In genomic region chr6:88616380-88616779, GRCh38 we compare ENCODE assay signal across 15 cellular contexts.
DNase-seq lines count a peak whose midpoint lies in the region; ATAC-seq and TF ChIP-seq lines count a peak whose summit lies in the region.
"Had no signal": no experiment of that assay in that cellular context is flagged by ENCODE, and none has a peak within 500 bp of the region (broad histone marks: within the 10 kb centered on the region; RNA-seq: fewer than 3 reads in every experiment).

No MANE protein-coding gene starts in this region.

- peak overlapping the region; percentile 63 for H3K4me3 ChIP-seq in OCI-LY7 (ENCODE audit: low read depth, low read length, poor library complexity, severe bottlenecking)
- H3K4me3 ChIP-seq: upper lobe of right lung had no signal

- POLR2A ChIA-PET in OCI-LY7 (lab: Charles Lee): no interaction called here

- peaks cover 54% of the 10 kb centered on the region for H3K36me3 ChIP-seq in OCI-LY7 (ENCODE audit: insufficient read depth, low read length)
- H3K36me3 ChIP-seq: upper lobe of right lung had no signal

- H3K9me3 ChIP-seq in OCI-LY7 (ENCODE audit: low read length): peaks cover 51% of the 10 kb centered on the region
- H3K9me3 ChIP-seq: upper lobe of right lung had no signal

- TF ChIP-seq POLR2A in GM18505 (IDR thresholded peaks at IDR 0.05; ENCODE audit: borderline replicate concordance, extremely low read depth, insufficient read depth, insufficient read length): no peak

- peaks cover 27% of the 10 kb centered on the region; the same call in 1 of the 2 replicates for H3K79me2 ChIP-seq in OCI-LY7 (ENCODE audit: insufficient read depth, low read depth, low read length)

- CTCF ChIA-PET in OCI-LY7 (lab: Charles Lee; ENCODE audit: unreplicated experiment): no interaction called here

- no peaks in the 10 kb centered on the region for H4K20me1 ChIP-seq in OCI-LY7 (ENCODE audit: insufficient read depth, low read length)

- intact Hi-C loops in OCI-LY7 (cut with micrococcal nuclease; ENCODE audit: unreplicated experiment): loop anchor here (1.0 to 10.0 kb wide), 5 partner anchors 116 to 1686 kb away; partner anchors contain the start of genes AKIRIN2 and PNRC1

- no peak overlapping the region; the same call in 1 of the 2 replicates for H2AFZ ChIP-seq in OCI-LY7 (ENCODE audit: low read length)

- ATAC-seq in GM18505 (IDR thresholded peaks at IDR 0.05; ENCODE audit: unreplicated experiment) (peak; percentile 60), GM19467 (IDR thresholded peaks at IDR 0.05; ENCODE audit: unreplicated experiment) (peak; percentile 53), HG02852 (IDR thresholded peaks at IDR 0.05; ENCODE audit: unreplicated experiment) (peak; percentile 61)
- ATAC-seq: upper lobe of right lung had no signal

- H3K27ac ChIP-seq in OCI-LY7 (ENCODE audit: low read depth, low read length, poor library complexity, severe bottlenecking): peak overlapping the region; percentile 95
- H3K27ac ChIP-seq: epithelial cell of prostate, upper lobe of right lung had no signal

- no peak; the same call in 1 of the 2 replicates for TF ChIP-seq CTCF in OCI-LY7 (conservative IDR thresholded peaks at IDR 0.05; ENCODE audit: low read length)

- peaks cover 88% of the 10 kb centered on the region for H3K4me1 ChIP-seq in OCI-LY7 (ENCODE audit: insufficient read depth, low read length, poor library complexity, severe bottlenecking)
- H3K4me1 ChIP-seq: upper lobe of right lung had no signal

- no peaks in the 10 kb centered on the region for H3K9me2 ChIP-seq in OCI-LY7 (ENCODE audit: insufficient read depth, low read length)

- no TSS peak for BruUV-seq in OCI-LY7 (replicated peaks; lab: Mats Ljungman, UMichigan)

- peak overlapping the region; percentile 75 for H3K4me2 ChIP-seq in OCI-LY7 (ENCODE audit: low read length)

- DNase-seq in OCI-LY7 (ENCODE audit: low spot score): peak; percentile 97
- no peak for DNase-seq in GOT3 (lab: John Stamatoyannopoulos, UW)
- no peak for DNase-seq in NCI-H526 treated with DMSO at 0.1 percent for 48 hours (lab: John Stamatoyannopoulos, UW)
- DNase-seq in UCSD-AML1 (lab: John Stamatoyannopoulos, UW; ENCODE audit: unreplicated experiment): no peak
- DNase-seq in LoVo (ENCODE audit: low spot score): no peak
- DNase-seq: amniotic stem cell; COR-L47; NCI-H2029; NCI-H524 treated with DMSO at 0.1 percent for 48 hours; stimulated activated naive CD4-positive, alpha-beta T cell treated with Interleukin-2 at 50 U/mL for 16 hours; upper lobe of right lung had no signal
